8 cellular contexts compared by ENCODE assay signal in genomic region chr3:155805204-155805801, GRCh38. TPM values are rescaled to one million over a fixed set of nuclear protein-coding genes. Genes with fewer than 3 reads are reported as not detected.
DNase-seq lines count a peak whose midpoint lies in the region; ATAC-seq, FAIRE-seq and TF ChIP-seq lines count a peak whose summit lies in the region.

No MANE protein-coding gene starts in this region.

- FAIRE-seq in GM12891 (lab: Jason Lieb, UNC), result no peak

- H3K27me3 ChIP-seq in SJCRH30 (no peaks in the 10 kb centered on the region), ectodermal cell (ENCODE audit: control insufficient read depth, insufficient read depth, low read length, poor library complexity, severe bottlenecking) (no peaks in the 10 kb centered on the region), suprapubic skin (no peaks in the 10 kb centered on the region)

- DNase-seq in SJCRH30 (peak in 1 of 2 experiments; percentile 20), mucosa of gallbladder (ENCODE audit: low spot score) (peak; percentile 16), suprapubic skin (ENCODE audit: low spot score in 2 of 2) (no peak), activated gamma-delta T cell treated with Interleukin-2 at 50 U/mL for 16 hours (no peak), GM12891 (ENCODE audit: insufficient read length, low spot score) (no peak)

- TF ChIP-seq POLR2A in suprapubic skin (IDR thresholded peaks at IDR 0.05), result no peak
- no peak for TF ChIP-seq POLR2A in GM12891 (IDR thresholded peaks at IDR 0.05; ENCODE audit: low read depth, low read length)

- H3K9me3 ChIP-seq in SJCRH30 (replicated peaks) (no peaks in the 10 kb centered on the region), ectodermal cell (ENCODE audit: control insufficient read depth, low read length) (no peaks in the 10 kb centered on the region), suprapubic skin (no peaks in the 10 kb centered on the region)

- no peaks in the 10 kb centered on the region for H3K36me3 ChIP-seq in SJCRH30
- H3K36me3 ChIP-seq in ectodermal cell (ENCODE audit: control insufficient read depth, insufficient read depth, low read length), result no peaks in the 10 kb centered on the region
- H3K36me3 ChIP-seq in suprapubic skin, result no peaks in the 10 kb centered on the region

- H3K4me3 ChIP-seq in SJCRH30, result peak overlapping the region; percentile 84
- H3K4me3 ChIP-seq in ectodermal cell (ENCODE audit: insufficient read depth, low read depth, low read length), result peak overlapping the region; percentile 58
- peak overlapping the region; percentile 62 for H3K4me3 ChIP-seq in suprapubic skin

- no peak for TF ChIP-seq EP300 in suprapubic skin (IDR thresholded peaks at IDR 0.05)

- TF ChIP-seq CTCF in suprapubic skin (IDR thresholded peaks at IDR 0.05), result no peak

- WGBS in ectodermal cell, 2 experiments, result 74% methylated on average over 14 to 15 of the region's 15 CpGs
- 51% methylated on average over 15 of the region's 15 CpGs for WGBS in suprapubic skin

- ATAC-seq in GM18858 (IDR thresholded peaks at IDR 0.05; ENCODE audit: unreplicated experiment), result peak; percentile 12
- ATAC-seq in HG03066 (IDR thresholded peaks at IDR 0.05; ENCODE audit: low read depth, unreplicated experiment), result peak; percentile 33

- H3K4me1 ChIP-seq in SJCRH30, result no peaks in the 10 kb centered on the region
- no peaks in the 10 kb centered on the region for H3K4me1 ChIP-seq in ectodermal cell (ENCODE audit: control insufficient read depth, insufficient read depth, low read length)
- H3K4me1 ChIP-seq in suprapubic skin, result peaks cover 10% of the 10 kb centered on the region

- H3K27ac ChIP-seq in SJCRH30 (peak overlapping the region; percentile 62), ectodermal cell (ENCODE audit: insufficient read depth, low read depth, low read length, poor library complexity, severe bottlenecking) (no peak overlapping the region), suprapubic skin (peak overlapping the region; percentile 72)

TF ChIP-seq in GM12891, 5 proteins besides CTCF, POLR2A, EP300 and RAD21:
- TF ChIP-seq POU2F2 (IDR thresholded peaks at IDR 0.05; ENCODE audit: low read depth, low read length) (no peak), SPI1 (IDR thresholded peaks at IDR 0.05; ENCODE audit: low read depth, low read length) (no peak), POLR2AphosphoS5 (IDR thresholded peaks at IDR 0.05; ENCODE audit: low read depth, low read length) (no peak), PAX5 (IDR thresholded peaks at IDR 0.05; ENCODE audit: insufficient read depth, low read length, severe bottlenecking) (no peak), TAF1 (IDR thresholded peaks at IDR 0.05; ENCODE audit: low read depth, low read length) (no peak)

RNA-seq across cellular contexts. Expression of gene C3orf33, which starts 0.8 kb away (rescaled TPM):
- total RNA-seq in SJCRH30 (2014; rRNA removed; shearing (Covaris generic)), result 1.7 and 2.8 TPM in 2 replicates
- polyA plus RNA-seq in ectodermal cell (2013, experiment 1 of 4), result 7.3 TPM
- 7.3 TPM for polyA plus RNA-seq in ectodermal cell (2013, experiment 2 of 4)
- 7.7 TPM for polyA plus RNA-seq in ectodermal cell (2013, experiment 3 of 4)
- polyA plus RNA-seq in ectodermal cell (2013, experiment 4 of 4), result 6.8 TPM
- total RNA-seq in mucosa of gallbladder, result 4.1 TPM
- total RNA-seq in suprapubic skin, result 1 to 10 TPM; 1.8 to 3.7 (median 2.2) TPM
- 0.71 TPM for polyA plus RNA-seq in GM12891 (2012; ENCODE audit: low read depth, missing spikeins)

RNA-seq across cellular contexts. Expression of gene SLC33A1, which starts 48.9 kb away (rescaled TPM):
- 15.8 and 18.6 TPM in 2 replicates for total RNA-seq in SJCRH30 (2014; rRNA removed; shearing (Covaris generic))
- 15.2 TPM for polyA plus RNA-seq in ectodermal cell (2013, experiment 1 of 4)
- polyA plus RNA-seq in ectodermal cell (2013, experiment 2 of 4), result 14.5 TPM
- polyA plus RNA-seq in ectodermal cell (2013, experiment 3 of 4), result 11.9 TPM
- polyA plus RNA-seq in ectodermal cell (2013, experiment 4 of 4), result 12.5 TPM
- 47.8 TPM for total RNA-seq in mucosa of gallbladder
- total RNA-seq in suprapubic skin, result 10 to 100 TPM; 21.2 to 25.4 (median 22.9) TPM
- polyA plus RNA-seq in GM12891 (2012; ENCODE audit: low read depth, missing spikeins), result 7.4 TPM
